In genomic region chr6:149566372-149567193, GRCh38 we compare ENCODE assay signal across 8 cellular contexts. TPM values are rescaled to one million over a fixed set of nuclear protein-coding genes. Genes with fewer than 3 reads are reported as not detected.
A peak's percentile ranks its signal among the peaks of the same experiment; 100 is the strongest.
DNase-seq lines count a peak whose midpoint lies in the region; ATAC-seq, FAIRE-seq and TF ChIP-seq lines count a peak whose summit lies in the region.

Gene GINM1 (plus strand): TSS chr6:149566375. CDS start chr6:149566415, 40 bp downstream.

- H3K36me3 Mint-ChIP-seq in CD8-positive, alpha-beta memory T cell, result peaks cover 0 to 15% (median 0%) of the 10 kb centered on the region in 3 donors
- no peaks in the 10 kb centered on the region for H3K36me3 Mint-ChIP-seq in activated naive CD8-positive, alpha-beta T cell treated with anti-CD3 and anti-CD28 coated beads for 36 hours

- intact Hi-C loops in Right ventricle myocardium inferior (cut with DNase I), result loop anchor here (5.0 to 10.0 kb wide), 2 partner anchors 81 to 148 kb away; partner anchors contain the start of genes KATNA1 and LATS1

- H3K27ac Mint-ChIP-seq in CD8-positive, alpha-beta memory T cell, result peak within 1 kb of the TSS; percentile 92 to 98 (median 96)
- H3K27ac Mint-ChIP-seq in activated naive CD8-positive, alpha-beta T cell treated with anti-CD3 and anti-CD28 coated beads for 36 hours, result peak within 1 kb of the TSS; percentile 92

- peak within 1 kb of the TSS; percentile 91 to 99 (median 96) for H3K4me3 Mint-ChIP-seq in CD8-positive, alpha-beta memory T cell
- peak within 1 kb of the TSS; percentile 91 for H3K4me3 Mint-ChIP-seq in activated naive CD8-positive, alpha-beta T cell treated with anti-CD3 and anti-CD28 coated beads for 36 hours

- no peaks in the 10 kb centered on the region for H3K9me3 ChIP-seq in CD8-positive, alpha-beta memory T cell (ENCODE audit: low read length)
- H3K9me3 ChIP-seq in SJSA1 (replicated peaks) (no peaks in the 10 kb centered on the region; the same call in 1 of the 2 replicates), parathyroid adenoma (ENCODE audit: control insufficient read depth, low read length) (no peaks in the 10 kb centered on the region)

- POLR2A ChIA-PET in CD8-positive, alpha-beta memory T cell (lab: Charles Lee), result interaction anchor here (0.6 to 3.1 kb wide), 3 partner anchors 21 to 185 kb away, joined by 3 to 14 read pairs (median 13); partner anchors contain the start of genes LATS1 and PPIL4

- peaks cover 20 to 46% (median 29%) of the 10 kb centered on the region in 3 donors for H3K4me1 Mint-ChIP-seq in CD8-positive, alpha-beta memory T cell
- H3K4me1 Mint-ChIP-seq in activated naive CD8-positive, alpha-beta T cell treated with anti-CD3 and anti-CD28 coated beads for 36 hours, result peaks cover 27% of the 10 kb centered on the region

- peak within 1 kb of the TSS; percentile 98 for H3K4me2 ChIP-seq in parathyroid adenoma (ENCODE audit: low read length)

- peak within 1 kb of the TSS; percentile 97 for H3K4me3 ChIP-seq in CD8-positive, alpha-beta memory T cell (ENCODE audit: low read length)
- H3K4me3 ChIP-seq in SJSA1 (peak within 1 kb of the TSS; percentile 96), parathyroid adenoma (ENCODE audit: low read depth, low read length) (peak within 1 kb of the TSS; percentile 99)

- peak within 1 kb of the TSS; percentile 95 for H3K9ac ChIP-seq in parathyroid adenoma

- DNase-seq in CD8-positive, alpha-beta memory T cell, result peak in 4 of 5 donors; percentile 42 to 68 (median 53)
- DNase-seq in HK-2 (ENCODE audit: unreplicated experiment) (peak; percentile 57), SJSA1 (ENCODE audit: low read depth in 1 of 2, low spot score in 2 of 2) (peak; percentile 54 to 74), Right ventricle myocardium inferior (ENCODE audit: missing footprints) (peak; percentile 83), urothelium cell line (ENCODE audit: low spot score) (peak; percentile 48)
- peak; percentile 51 for DNase-seq in activated naive CD8-positive, alpha-beta T cell treated with anti-CD3 and anti-CD28 coated beads for 36 hours

- peaks cover 31% of the 10 kb centered on the region for H3K79me2 ChIP-seq in parathyroid adenoma

- no peaks in the 10 kb centered on the region for H3K27me3 ChIP-seq in CD8-positive, alpha-beta memory T cell (ENCODE audit: insufficient read depth, low read length, poor library complexity, severe bottlenecking)
- no peaks in the 10 kb centered on the region for H3K27me3 ChIP-seq in SJSA1 (replicated peaks)
- no peaks in the 10 kb centered on the region for H3K27me3 ChIP-seq in parathyroid adenoma (ENCODE audit: control insufficient read depth, insufficient read depth, low read length)

- CTCF ChIA-PET in CD8-positive, alpha-beta memory T cell (lab: Charles Lee), result interaction anchor here (1.2 to 4.6 kb wide), 3 partner anchors 16 to 32 kb away, joined by 3 to 51 read pairs (median 18); partner anchors contain the start of gene PPIL4

- TF ChIP-seq CTCF in parathyroid adenoma (IDR thresholded peaks at IDR 0.05), result no peak

- peaks cover 16% of the 10 kb centered on the region for H3K4me1 ChIP-seq in CD8-positive, alpha-beta memory T cell (ENCODE audit: insufficient read depth, low read length)
- H3K4me1 ChIP-seq in SJSA1 (replicated peaks) (peaks cover 8% of the 10 kb centered on the region), parathyroid adenoma (peaks cover 5% of the 10 kb centered on the region)

- peak within 1 kb of the TSS; percentile 99 for H2AFZ ChIP-seq in parathyroid adenoma

- no peaks in the 10 kb centered on the region for H3K36me3 ChIP-seq in CD8-positive, alpha-beta memory T cell (ENCODE audit: insufficient read depth, low read length)
- peaks cover 5% of the 10 kb centered on the region for H3K36me3 ChIP-seq in SJSA1
- no peaks in the 10 kb centered on the region for H3K36me3 ChIP-seq in parathyroid adenoma (ENCODE audit: control insufficient read depth, insufficient read depth, low read length)

- no peaks in the 10 kb centered on the region for H3K9me3 Mint-ChIP-seq in CD8-positive, alpha-beta memory T cell
- H3K9me3 Mint-ChIP-seq in activated naive CD8-positive, alpha-beta T cell treated with anti-CD3 and anti-CD28 coated beads for 36 hours, result no peaks in the 10 kb centered on the region

- peak; percentile 18 for ATAC-seq in GM19395 (IDR thresholded peaks at IDR 0.05; ENCODE audit: unreplicated experiment)
- ATAC-seq in Right ventricle myocardium inferior, result peak; percentile 36

- H3K27ac ChIP-seq in CD8-positive, alpha-beta memory T cell (ENCODE audit: low read depth, low read length), result peak within 1 kb of the TSS; percentile 83
- H3K27ac ChIP-seq in SJSA1 (peak within 1 kb of the TSS; percentile 44), parathyroid adenoma (peak within 1 kb of the TSS; percentile 94)

- peaks cover 0 to 3% of the 10 kb centered on the region in 2 donors for H3K27me3 Mint-ChIP-seq in CD8-positive, alpha-beta memory T cell
- no peaks in the 10 kb centered on the region for H3K27me3 Mint-ChIP-seq in activated naive CD8-positive, alpha-beta T cell treated with anti-CD3 and anti-CD28 coated beads for 36 hours

- no peak for FAIRE-seq in urothelium cell line (lab: Jason Lieb, UNC)

RNA-seq across cellular contexts. Expression of gene GINM1, which starts in this region (rescaled TPM):
- total RNA-seq in CD8-positive, alpha-beta memory T cell, result 10 to 100 TPM; 20.4 to 20.5 TPM
- 24.7 TPM for polyA plus RNA-seq in CD8-positive, alpha-beta memory T cell
- 52.4 and 56.4 TPM in 2 replicates for total RNA-seq in SJSA1 (2014; rRNA removed; shearing (Covaris generic))
- total RNA-seq in activated naive CD8-positive, alpha-beta T cell treated with anti-CD3 and anti-CD28 coated beads for 36 hours, result 10 to 100 TPM; 19.1 to 20.7 TPM
- 51.3 TPM for total RNA-seq in Right ventricle myocardium inferior

Comparison
In these comparisons a context has a peak if more than half of its experiments do, and no peak if none do; other contexts are left out.
1. Peak in every context shown above with its lines: DNase-seq, ATAC-seq, H3K4me3 ChIP-seq and H3K27ac ChIP-seq.
2. H3K27ac ChIP-seq: peak in every context shown above with its lines; median percentile 94 in parathyroid adenoma; 83 in CD8-positive, alpha-beta memory T cell; 44 in SJSA1.